15 cellular contexts compared by ENCODE assay signal in genomic region chr1:71364236-71364635, GRCh38.
DNase-seq lines count a peak whose midpoint lies in the region; TF ChIP-seq lines count a peak whose summit lies in the region.
"Had no signal": no experiment of that assay in that cellular context is flagged by ENCODE, and none has a peak within 500 bp of the region (broad histone marks: within the 10 kb centered on the region; RNA-seq: fewer than 3 reads in every experiment).

No MANE protein-coding gene starts in this region.

- CTCF ChIA-PET in activated CD4-positive, alpha-beta T cell treated with anti-CD3 and anti-CD28 coated beads, Interleukin-2, amount 10 ng/mL, durations not matched to agents 7 days and 5 days (lab: Charles Lee), result no interaction called here

- H3K27me3 Mint-ChIP-seq in activated CD4-positive, alpha-beta T cell treated with anti-CD3 and anti-CD28 coated beads, Interleukin-2, amount 10 ng/mL, durations not matched to agents 7 days and 5 days, result no peaks in the 10 kb centered on the region
- H3K27me3 Mint-ChIP-seq: CD4-positive, alpha-beta memory T cell had no signal

- peak; percentile 12 for DNase-seq in EH (ENCODE audit: low read depth)
- DNase-seq in adipocyte (ENCODE audit: low read depth), result peak; percentile 40
- peak; percentile 58 for DNase-seq in fibroblast of gingiva (ENCODE audit: low read depth)
- peak; percentile 57 for DNase-seq in iris pigment epithelial cell (ENCODE audit: low read depth)
- DNase-seq in activated CD4-positive, alpha-beta T cell treated with anti-CD3 and anti-CD28 coated beads, Interleukin-2, amount 10 ng/mL, durations not matched to agents 7 days and 5 days, result no peak
- DNase-seq in NCI-H1048 (lab: John Stamatoyannopoulos, UW), result no peak
- DNase-seq in GM20000 (ENCODE audit: low spot score), result no peak
- DNase-seq in A172 (ENCODE audit: low spot score), result no peak
- DNase-seq: Calu3; CD4-positive, alpha-beta memory T cell; H9; Kasumi-1; NCI-H1105; NCI-H2081 had no signal

- H3K9me3 Mint-ChIP-seq in activated CD4-positive, alpha-beta T cell treated with anti-CD3 and anti-CD28 coated beads, Interleukin-2, amount 10 ng/mL, durations not matched to agents 7 days and 5 days, result peaks cover 7% of the 10 kb centered on the region
- H3K9me3 Mint-ChIP-seq: H9 had no signal

- no peak overlapping the region for H3K27ac Mint-ChIP-seq in activated CD4-positive, alpha-beta T cell treated with anti-CD3 and anti-CD28 coated beads, Interleukin-2, amount 10 ng/mL, durations not matched to agents 7 days and 5 days
- H3K27ac Mint-ChIP-seq: CD4-positive, alpha-beta memory T cell; H9 had no signal

- no peaks in the 10 kb centered on the region for H3K36me3 ChIP-seq in adipocyte (ENCODE audit: control insufficient read depth, insufficient read depth, low read length, severe bottlenecking)
- H3K36me3 ChIP-seq: BLaER1 had no signal

- no peak for TF ChIP-seq CTCF in GM20000 (IDR thresholded peaks at IDR 0.05; ENCODE audit: extremely low read depth, missing control alignments)

- H3K4me1 Mint-ChIP-seq in activated CD4-positive, alpha-beta T cell treated with anti-CD3 and anti-CD28 coated beads, Interleukin-2, amount 10 ng/mL, durations not matched to agents 7 days and 5 days, result no peaks in the 10 kb centered on the region
- H3K4me1 Mint-ChIP-seq: CD4-positive, alpha-beta memory T cell; H9 had no signal

- POLR2A ChIA-PET in activated CD4-positive, alpha-beta T cell treated with anti-CD3 and anti-CD28 coated beads, Interleukin-2, amount 10 ng/mL, durations not matched to agents 7 days and 5 days (lab: Charles Lee), result no interaction called here

- H3K4me3 ChIP-seq in adipocyte (ENCODE audit: low read length), result peak overlapping the region; percentile 22
- H3K4me3 ChIP-seq: BLaER1 had no signal

- H3K9me3 ChIP-seq in adipocyte (ENCODE audit: control insufficient read depth, low read length), result no peaks in the 10 kb centered on the region
- H3K9me3 ChIP-seq: BLaER1 had no signal

- peaks cover 21% of the 10 kb centered on the region for H3K4me1 ChIP-seq in adipocyte (ENCODE audit: control insufficient read depth, insufficient read depth, low read length)
- H3K4me1 ChIP-seq: BLaER1 had no signal

- no peak overlapping the region for H3K4me3 Mint-ChIP-seq in activated CD4-positive, alpha-beta T cell treated with anti-CD3 and anti-CD28 coated beads, Interleukin-2, amount 10 ng/mL, durations not matched to agents 7 days and 5 days
- H3K4me3 Mint-ChIP-seq: CD4-positive, alpha-beta memory T cell; H9 had no signal

- H3K9ac ChIP-seq in adipocyte (ENCODE audit: low read length), result no peak overlapping the region
- H3K9ac ChIP-seq: BLaER1 had no signal

- no peaks in the 10 kb centered on the region for H3K27me3 ChIP-seq in adipocyte (replicated peaks; ENCODE audit: control insufficient read depth, insufficient read depth, low read length)
- H3K27me3 ChIP-seq: BLaER1 had no signal

- H3K36me3 Mint-ChIP-seq in activated CD4-positive, alpha-beta T cell treated with anti-CD3 and anti-CD28 coated beads, Interleukin-2, amount 10 ng/mL, durations not matched to agents 7 days and 5 days (ENCODE audit: low read depth), result no peaks in the 10 kb centered on the region
- H3K36me3 Mint-ChIP-seq: CD4-positive, alpha-beta memory T cell had no signal

Comparison
In these comparisons a context has a peak if more than half of its experiments do, and no peak if none do; other contexts are left out.
1. DNase-seq: peak in EH (single experiment), adipocyte (single experiment), fibroblast of gingiva (single experiment) and iris pigment epithelial cell (single experiment); none in activated CD4-positive, alpha-beta T cell treated with anti-CD3 and anti-CD28 coated beads, Interleukin-2, amount 10 ng/mL, durations not matched to agents 7 days and 5 days (single experiment), NCI-H1048 (single experiment), GM20000 (single experiment) and A172 (single experiment).